1 cellular context compared by ENCODE assay signal in genomic region chr17:17547210-17547764, GRCh38.
TF ChIP-seq lines count a peak whose summit lies in the region.

No MANE protein-coding gene starts in this region.

TF ChIP-seq in HepG2, 621 proteins besides CTCF, POLR2A, EP300 and RAD21 (continued from another document and continues in another):
- TF ChIP-seq PRDM10 (CRISPR knock-in tag; IDR thresholded peaks at IDR 0.05; ENCODE audit: low read depth) (peak; percentile 17; the same call in 1 of the 2 replicates), SNRNP70 (IDR thresholded peaks at IDR 0.05; ENCODE audit: low read depth, low read length) (no peak), SALL1 (CRISPR knock-in tag; IDR thresholded peaks at IDR 0.05) (peak; percentile 87), GTF3A (CRISPR knock-in tag; conservative IDR thresholded peaks at IDR 0.05) (no peak), NR2C2 (CRISPR knock-in tag; IDR thresholded peaks at IDR 0.05; ENCODE audit: borderline replicate concordance) (peak; percentile 15; the same call in 1 of the 2 replicates), USF2 (IDR thresholded peaks at IDR 0.05; ENCODE audit: low read depth, low read length) (no peak), USF2 (CRISPR knock-in tag; IDR thresholded peaks at IDR 0.05; ENCODE audit: borderline replicate concordance) (no peak), MIXL1 (CRISPR knock-in tag; IDR thresholded peaks at IDR 0.05) (peak; percentile 60; the same call in 1 of the 2 replicates), ZFP37 (CRISPR knock-in tag; IDR thresholded peaks at IDR 0.05; ENCODE audit: borderline replicate concordance) (0 out of 2 replicates have a peak, but pooled peaks have one; percentile 35), ZNF720 (CRISPR knock-in tag; IDR thresholded peaks at IDR 0.05) (no peak), ZNF263 (CRISPR knock-in tag; IDR thresholded peaks at IDR 0.05) (peak; percentile 99), YY1 (IDR thresholded peaks at IDR 0.05; ENCODE audit: insufficient read depth, insufficient replicate concordance, low read depth, low read length) (no peak), DMAP1 (CRISPR knock-in tag; IDR thresholded peaks at IDR 0.05) (peak; percentile 57; the same call in 1 of the 2 replicates), SP4 (CRISPR knock-in tag; IDR thresholded peaks at IDR 0.05) (peak; percentile 37; the same call in 1 of the 2 replicates), RXRA (CRISPR knock-in tag; IDR thresholded peaks at IDR 0.05) (peak; percentile 88), SATB2 (CRISPR knock-in tag; IDR thresholded peaks at IDR 0.05) (no peak), ZMAT3 (CRISPR knock-in tag; conservative IDR thresholded peaks at IDR 0.05) (0 out of 2 replicates have a peak, but pooled peaks have one; percentile 44), MTA1 (CRISPR knock-in tag; IDR thresholded peaks at IDR 0.05; ENCODE audit: borderline replicate concordance) (peak; percentile 88), BCL6 (CRISPR knock-in tag; IDR thresholded peaks at IDR 0.05) (peak; percentile 95), SALL2 (CRISPR knock-in tag; IDR thresholded peaks at IDR 0.05) (0 out of 2 replicates have a peak, but pooled peaks have one; percentile 29), KDM5B (CRISPR knock-in tag; IDR thresholded peaks at IDR 0.05; ENCODE audit: borderline replicate concordance) (peak; percentile 32; the same call in 1 of the 2 replicates), ZFP90 (CRISPR knock-in tag; IDR thresholded peaks at IDR 0.05; ENCODE audit: borderline replicate concordance) (0 out of 2 replicates have a peak, but pooled peaks have one; percentile 48), RBM22 (optimal IDR thresholded peaks at IDR 0.05; ENCODE audit: low read length) (no peak), ZNF850 (CRISPR knock-in tag; conservative IDR thresholded peaks at IDR 0.05) (no peak), FOXA3 (CRISPR knock-in tag; IDR thresholded peaks at IDR 0.05) (peak; percentile 68), NFYB (CRISPR knock-in tag; IDR thresholded peaks at IDR 0.05) (no peak), MXD4 (CRISPR knock-in tag; IDR thresholded peaks at IDR 0.05) (no peak), ZNF468 (CRISPR knock-in tag; IDR thresholded peaks at IDR 0.05) (no peak), SKIL (CRISPR knock-in tag; IDR thresholded peaks at IDR 0.05; ENCODE audit: borderline replicate concordance) (peak; percentile 98), ZNF790 (CRISPR knock-in tag; IDR thresholded peaks at IDR 0.05; ENCODE audit: borderline replicate concordance) (no peak), HDAC1 (CRISPR knock-in tag; IDR thresholded peaks at IDR 0.05) (peak; percentile 72), ZNF556 (CRISPR knock-in tag; IDR thresholded peaks at IDR 0.05; ENCODE audit: borderline replicate concordance) (no peak), DNMT1 (CRISPR knock-in tag; IDR thresholded peaks at IDR 0.05) (no peak), TBX2 (CRISPR knock-in tag; IDR thresholded peaks at IDR 0.05; ENCODE audit: borderline replicate concordance) (peak; percentile 89; the same call in 1 of the 2 replicates), ZNF331 (CRISPR knock-in tag; IDR thresholded peaks at IDR 0.05) (peak; percentile 36; the same call in 1 of the 2 replicates), NCOA2 (CRISPR knock-in tag; IDR thresholded peaks at IDR 0.05) (peak; percentile 63; the same call in 1 of the 2 replicates), SNAI1 (CRISPR knock-in tag; IDR thresholded peaks at IDR 0.05; ENCODE audit: borderline replicate concordance) (no peak), ZNF224 (CRISPR knock-in tag; IDR thresholded peaks at IDR 0.05) (no peak), ZFX (CRISPR knock-in tag; IDR thresholded peaks at IDR 0.05; ENCODE audit: low read depth) (peak; percentile 64), KLF9 (CRISPR knock-in tag; IDR thresholded peaks at IDR 0.05; ENCODE audit: low read depth) (no peak), ISL2 (CRISPR knock-in tag; IDR thresholded peaks at IDR 0.05) (peak; percentile 52), TEAD2 (CRISPR knock-in tag; IDR thresholded peaks at IDR 0.05) (no peak), MYC (CRISPR knock-in tag; IDR thresholded peaks at IDR 0.05; ENCODE audit: borderline replicate concordance) (peak; percentile 62; the same call in 1 of the 2 replicates)
- TF ChIP-seq, protein P1, sequence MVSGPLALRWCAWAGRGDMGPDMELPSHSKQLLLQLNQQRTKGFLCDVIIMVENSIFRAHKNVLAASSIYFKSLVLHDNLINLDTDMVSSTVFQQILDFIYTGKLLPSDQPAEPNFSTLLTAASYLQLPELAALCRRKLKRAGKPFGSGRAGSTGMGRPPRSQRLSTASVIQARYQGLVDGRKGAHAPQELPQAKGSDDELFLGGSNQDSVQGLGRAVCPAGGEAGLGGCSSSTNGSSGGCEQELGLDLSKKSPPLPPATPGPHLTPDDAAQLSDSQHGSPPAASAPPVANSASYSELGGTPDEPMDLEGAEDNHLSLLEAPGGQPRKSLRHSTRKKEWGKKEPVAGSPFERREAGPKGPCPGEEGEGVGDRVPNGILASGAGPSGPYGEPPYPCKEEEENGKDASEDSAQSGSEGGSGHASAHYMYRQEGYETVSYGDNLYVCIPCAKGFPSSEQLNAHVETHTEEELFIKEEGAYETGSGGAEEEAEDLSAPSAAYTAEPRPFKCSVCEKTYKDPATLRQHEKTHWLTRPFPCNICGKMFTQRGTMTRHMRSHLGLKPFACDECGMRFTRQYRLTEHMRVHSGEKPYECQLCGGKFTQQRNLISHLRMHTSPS (CRISPR knock-in tag; IDR thresholded peaks at IDR 0.05; ENCODE audit: low read depth): peak; percentile 83
- TF ChIP-seq, protein P2, sequence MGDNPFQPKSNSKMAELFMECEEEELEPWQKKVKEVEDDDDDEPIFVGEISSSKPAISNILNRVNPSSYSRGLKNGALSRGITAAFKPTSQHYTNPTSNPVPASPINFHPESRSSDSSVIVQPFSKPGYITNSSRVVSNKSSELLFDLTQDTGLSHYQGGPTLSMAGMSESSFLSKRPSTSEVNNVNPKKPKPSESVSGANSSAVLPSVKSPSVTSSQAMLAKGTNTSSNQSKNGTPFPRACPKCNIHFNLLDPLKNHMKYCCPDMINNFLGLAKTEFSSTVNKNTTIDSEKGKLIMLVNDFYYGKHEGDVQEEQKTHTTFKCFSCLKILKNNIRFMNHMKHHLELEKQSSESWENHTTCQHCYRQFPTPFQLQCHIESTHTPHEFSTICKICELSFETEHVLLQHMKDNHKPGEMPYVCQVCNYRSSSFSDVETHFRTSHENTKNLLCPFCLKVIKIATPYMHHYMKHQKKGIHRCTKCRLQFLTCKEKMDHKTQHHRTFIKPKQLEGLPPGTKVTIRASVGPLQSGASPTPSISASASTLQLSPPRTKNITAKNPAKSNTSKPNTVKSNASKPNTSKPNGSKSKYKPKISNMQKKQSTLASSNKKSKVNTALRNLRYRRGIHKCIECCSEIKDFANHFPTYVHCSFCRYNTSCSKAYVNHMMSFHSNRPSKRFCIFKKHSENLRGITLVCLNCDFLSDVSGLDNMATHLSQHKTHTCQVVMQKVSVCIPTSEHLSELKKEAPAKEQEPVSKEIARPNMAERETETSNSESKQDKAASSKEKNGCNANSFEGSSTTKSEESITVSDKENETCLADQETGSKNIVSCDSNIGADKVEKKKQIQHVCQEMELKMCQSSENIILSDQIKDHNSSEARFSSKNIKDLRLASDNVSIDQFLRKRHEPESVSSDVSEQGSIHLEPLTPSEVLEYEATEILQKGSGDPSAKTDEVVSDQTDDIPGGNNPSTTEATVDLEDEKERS (CRISPR knock-in tag; IDR thresholded peaks at IDR 0.05): 0 out of 2 replicates have a peak, but pooled peaks have one; percentile 42
- TF ChIP-seq, protein P3, sequence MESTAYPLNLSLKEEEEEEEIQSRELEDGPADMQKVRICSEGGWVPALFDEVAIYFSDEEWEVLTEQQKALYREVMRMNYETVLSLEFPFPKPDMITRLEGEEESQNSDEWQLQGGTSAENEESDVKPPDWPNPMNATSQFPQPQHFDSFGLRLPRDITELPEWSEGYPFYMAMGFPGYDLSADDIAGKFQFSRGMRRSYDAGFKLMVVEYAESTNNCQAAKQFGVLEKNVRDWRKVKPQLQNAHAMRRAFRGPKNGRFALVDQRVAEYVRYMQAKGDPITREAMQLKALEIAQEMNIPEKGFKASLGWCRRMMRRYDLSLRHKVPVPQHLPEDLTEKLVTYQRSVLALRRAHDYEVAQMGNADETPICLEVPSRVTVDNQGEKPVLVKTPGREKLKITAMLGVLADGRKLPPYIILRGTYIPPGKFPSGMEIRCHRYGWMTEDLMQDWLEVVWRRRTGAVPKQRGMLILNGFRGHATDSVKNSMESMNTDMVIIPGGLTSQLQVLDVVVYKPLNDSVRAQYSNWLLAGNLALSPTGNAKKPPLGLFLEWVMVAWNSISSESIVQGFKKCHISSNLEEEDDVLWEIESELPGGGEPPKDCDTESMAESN (CRISPR knock-in tag; conservative IDR thresholded peaks at IDR 0.05): peak; percentile 59; the same call in 1 of the 2 replicates
- TF ChIP-seq, protein P4, sequence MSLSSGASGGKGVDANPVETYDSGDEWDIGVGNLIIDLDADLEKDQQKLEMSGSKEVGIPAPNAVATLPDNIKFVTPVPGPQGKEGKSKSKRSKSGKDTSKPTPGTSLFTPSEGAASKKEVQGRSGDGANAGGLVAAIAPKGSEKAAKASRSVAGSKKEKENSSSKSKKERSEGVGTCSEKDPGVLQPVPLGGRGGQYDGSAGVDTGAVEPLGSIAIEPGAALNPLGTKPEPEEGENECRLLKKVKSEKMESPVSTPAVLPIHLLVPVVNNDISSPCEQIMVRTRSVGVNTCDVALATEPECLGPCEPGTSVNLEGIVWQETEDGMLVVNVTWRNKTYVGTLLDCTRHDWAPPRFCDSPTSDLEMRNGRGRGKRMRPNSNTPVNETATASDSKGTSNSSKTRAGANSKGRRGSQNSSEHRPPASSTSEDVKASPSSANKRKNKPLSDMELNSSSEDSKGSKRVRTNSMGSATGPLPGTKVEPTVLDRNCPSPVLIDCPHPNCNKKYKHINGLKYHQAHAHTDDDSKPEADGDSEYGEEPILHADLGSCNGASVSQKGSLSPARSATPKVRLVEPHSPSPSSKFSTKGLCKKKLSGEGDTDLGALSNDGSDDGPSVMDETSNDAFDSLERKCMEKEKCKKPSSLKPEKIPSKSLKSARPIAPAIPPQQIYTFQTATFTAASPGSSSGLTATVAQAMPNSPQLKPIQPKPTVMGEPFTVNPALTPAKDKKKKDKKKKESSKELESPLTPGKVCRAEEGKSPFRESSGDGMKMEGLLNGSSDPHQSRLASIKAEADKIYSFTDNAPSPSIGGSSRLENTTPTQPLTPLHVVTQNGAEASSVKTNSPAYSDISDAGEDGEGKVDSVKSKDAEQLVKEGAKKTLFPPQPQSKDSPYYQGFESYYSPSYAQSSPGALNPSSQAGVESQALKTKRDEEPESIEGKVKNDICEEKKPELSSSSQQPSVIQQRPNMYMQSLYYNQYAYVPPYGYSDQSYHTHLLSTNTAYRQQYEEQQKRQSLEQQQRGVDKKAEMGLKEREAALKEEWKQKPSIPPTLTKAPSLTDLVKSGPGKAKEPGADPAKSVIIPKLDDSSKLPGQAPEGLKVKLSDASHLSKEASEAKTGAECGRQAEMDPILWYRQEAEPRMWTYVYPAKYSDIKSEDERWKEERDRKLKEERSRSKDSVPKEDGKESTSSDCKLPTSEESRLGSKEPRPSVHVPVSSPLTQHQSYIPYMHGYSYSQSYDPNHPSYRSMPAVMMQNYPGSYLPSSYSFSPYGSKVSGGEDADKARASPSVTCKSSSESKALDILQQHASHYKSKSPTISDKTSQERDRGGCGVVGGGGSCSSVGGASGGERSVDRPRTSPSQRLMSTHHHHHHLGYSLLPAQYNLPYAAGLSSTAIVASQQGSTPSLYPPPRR (CRISPR knock-in tag; IDR thresholded peaks at IDR 0.05; ENCODE audit: borderline replicate concordance): peak; percentile 88
